8 cellular contexts compared by ENCODE assay signal in genomic region chr9:114588671-114589526, GRCh38. TPM values are rescaled to one million over a fixed set of nuclear protein-coding genes. Genes with fewer than 3 reads are reported as not detected.
DNase-seq lines count a peak whose midpoint lies in the region; ATAC-seq, FAIRE-seq and TF ChIP-seq lines count a peak whose summit lies in the region.

No MANE protein-coding gene starts in this region.

- H3K9ac ChIP-seq in SU-DHL-6 (ENCODE audit: low read length) (peak overlapping the region; percentile 84), skeletal muscle satellite cell (ENCODE audit: low read depth, low read length) (peak overlapping the region; percentile 99)

- DNase-seq in GM23338 (ENCODE audit: low spot score) (peak; percentile 32), fibroblast of pulmonary artery (ENCODE audit: low read depth) (peak; percentile 43), medulla oblongata (ENCODE audit: extremely low spot score) (no peak), HTR-8/SVneo (ENCODE audit: insufficient read length, low spot score) (no peak)

- ATAC-seq in GM23338 (no peak), GM19023 (IDR thresholded peaks at IDR 0.05; ENCODE audit: unreplicated experiment) (no peak), HG03342 (IDR thresholded peaks at IDR 0.05; ENCODE audit: unreplicated experiment) (no peak)

- peaks cover 39% of the 10 kb centered on the region for H3K4me1 Mint-ChIP-seq in GM23338

- H3K27me3 ChIP-seq in GM23338 (ENCODE audit: insufficient read depth), result no peaks in the 10 kb centered on the region
- H3K27me3 ChIP-seq in SU-DHL-6 (ENCODE audit: low read length), result no peaks in the 10 kb centered on the region
- no peaks in the 10 kb centered on the region for H3K27me3 ChIP-seq in skeletal muscle satellite cell (ENCODE audit: control insufficient read depth, insufficient read depth, low read length)

- H3K4me3 ChIP-seq in GM23338 (peak overlapping the region; percentile 86), SU-DHL-6 (ENCODE audit: insufficient read depth, low read length, poor library complexity, severe bottlenecking) (peak overlapping the region; percentile 86), fibroblast of pulmonary artery (replicated peaks; ENCODE audit: low read depth, low read length) (peak overlapping the region; percentile 86), skeletal muscle satellite cell (ENCODE audit: low read length) (peak overlapping the region; percentile 88)

- H3K9me3 Mint-ChIP-seq in GM23338, result no peaks in the 10 kb centered on the region; the same call in 2 of the 3 replicates

- H3K27me3 Mint-ChIP-seq in GM23338 (ENCODE audit: insufficient read depth, low read depth, poor library complexity), result peaks cover 6% of the 10 kb centered on the region

- peaks cover 6% of the 10 kb centered on the region; the same call in 1 of the 2 replicates for H3F3A ChIP-seq in GM23338 (replicated peaks; ENCODE audit: low read depth)
- H3F3A ChIP-seq in SU-DHL-6 (ENCODE audit: insufficient read depth), result peaks cover 9% of the 10 kb centered on the region; the same call in 1 of the 2 replicates

- H3K4me2 ChIP-seq in GM23338 (peak overlapping the region; percentile 95), SU-DHL-6 (ENCODE audit: low read depth, low read length, poor library complexity, severe bottlenecking) (peak overlapping the region; percentile 68), skeletal muscle satellite cell (ENCODE audit: low read length) (peak overlapping the region; percentile 85)

- H3K4me1 ChIP-seq in GM23338 (ENCODE audit: insufficient read depth) (peaks cover 21% of the 10 kb centered on the region), skeletal muscle satellite cell (ENCODE audit: control insufficient read depth, insufficient read depth, low read length) (peaks cover 31% of the 10 kb centered on the region)

- peaks cover 44% of the 10 kb centered on the region for H3K36me3 Mint-ChIP-seq in GM23338 (ENCODE audit: low read depth)

- H3K27ac ChIP-seq in GM23338 (ENCODE audit: low read depth) (peak overlapping the region; percentile 70; the same call in 1 of the 2 replicates), SU-DHL-6 (ENCODE audit: low read depth, low read length) (peak overlapping the region; percentile 21; the same call in 1 of the 2 replicates)

- H3K79me2 ChIP-seq in GM23338 (replicated peaks; ENCODE audit: insufficient read depth), result peaks cover 63% of the 10 kb centered on the region
- H3K79me2 ChIP-seq in SU-DHL-6 (ENCODE audit: insufficient read depth, low read length), result peaks cover 63% of the 10 kb centered on the region

- peak overlapping the region; percentile 99 for H3K27ac Mint-ChIP-seq in GM23338

- no peak for FAIRE-seq in HTR-8/SVneo (lab: Jason Lieb, UNC)

- TF ChIP-seq CTCF in GM23338 (conservative IDR thresholded peaks at IDR 0.05; ENCODE audit: low read depth in 2 of 2) (no peak), SU-DHL-6 (IDR thresholded peaks at IDR 0.05; ENCODE audit: insufficient read depth, low read length, poor library complexity, severe bottlenecking) (no peak), fibroblast of pulmonary artery (IDR thresholded peaks at IDR 0.05; ENCODE audit: low read length, missing control alignments) (no peak)

- H4K20me1 ChIP-seq in GM23338 (replicated peaks; ENCODE audit: insufficient read depth) (peaks cover 47% of the 10 kb centered on the region), SU-DHL-6 (ENCODE audit: low read depth, low read length) (no peaks in the 10 kb centered on the region)

- H3K36me3 ChIP-seq in GM23338 (ENCODE audit: insufficient read depth), result peaks cover 17% of the 10 kb centered on the region; the same call in 1 of the 2 replicates
- H3K36me3 ChIP-seq in SU-DHL-6 (ENCODE audit: low read length), result peaks cover 7% of the 10 kb centered on the region; the same call in 1 of the 2 replicates
- peaks cover 19% of the 10 kb centered on the region for H3K36me3 ChIP-seq in skeletal muscle satellite cell (ENCODE audit: insufficient read depth, low read length)

- H3K9me2 ChIP-seq in GM23338 (ENCODE audit: insufficient read depth) (no peaks in the 10 kb centered on the region), SU-DHL-6 (replicated peaks; ENCODE audit: insufficient read depth, low read length) (no peaks in the 10 kb centered on the region)

- peak overlapping the region; percentile 96 for H3K4me3 Mint-ChIP-seq in GM23338

- H2AFZ ChIP-seq in GM23338 (no peak overlapping the region), SU-DHL-6 (ENCODE audit: low read depth, low read length, severe bottlenecking) (no peak overlapping the region)

- H3K9me3 ChIP-seq in SU-DHL-6 (ENCODE audit: insufficient read depth, low read length) (no peaks in the 10 kb centered on the region), skeletal muscle satellite cell (replicated peaks; ENCODE audit: low read length) (no peaks in the 10 kb centered on the region)

TF ChIP-seq in GM23338, 12 proteins besides CTCF, POLR2A, EP300 and RAD21:
- no peak for TF ChIP-seq EZH2phosphoT487 (IDR thresholded peaks at IDR 0.05; ENCODE audit: unreplicated experiment)
- TF ChIP-seq CREB1 (CRISPR knock-in tag; IDR thresholded peaks at IDR 0.05; ENCODE audit: low read depth), result no peak

RNA-seq across cellular contexts. Expression of gene ATP6V1G1, which starts 1.3 kb away (rescaled TPM):
- 166 and 179 TPM in 2 replicates for total RNA-seq in GM23338 (2014; rRNA removed; shearing (Covaris generic))
- polyA plus RNA-seq in GM23338 (2016; fragmentation: Nextera tagmentation; extraction: Ambion mirVana), result 494 and 509 TPM in 2 replicates
- 106 and 121 TPM in 2 replicates for total RNA-seq in skeletal muscle satellite cell (2012; rRNA removed)

RNA-seq across cellular contexts. Expression of gene TMEM268, which starts 22.2 kb away (rescaled TPM):
- 10.0 and 13.6 TPM in 2 replicates for total RNA-seq in GM23338 (2014; rRNA removed; shearing (Covaris generic))
- polyA plus RNA-seq in GM23338 (2016; fragmentation: Nextera tagmentation; extraction: Ambion mirVana), result 2.1 and 2.8 TPM in 2 replicates
- 2.3 and 3.3 TPM in 2 replicates for total RNA-seq in skeletal muscle satellite cell (2012; rRNA removed)

Comparison
In these comparisons a context has a peak if more than half of its experiments do, and no peak if none do; other contexts are left out.
1. DNase-seq: peak in GM23338 (single experiment) and fibroblast of pulmonary artery (single experiment); none in medulla oblongata (single experiment) and HTR-8/SVneo (single experiment).
2. Peak in every context shown above with its lines, with median percentiles within 50 percentile points of each other: H3K4me2 ChIP-seq and H3K4me3 ChIP-seq.